38 cellular contexts compared by ENCODE assay signal in the genomic region with DNA sequence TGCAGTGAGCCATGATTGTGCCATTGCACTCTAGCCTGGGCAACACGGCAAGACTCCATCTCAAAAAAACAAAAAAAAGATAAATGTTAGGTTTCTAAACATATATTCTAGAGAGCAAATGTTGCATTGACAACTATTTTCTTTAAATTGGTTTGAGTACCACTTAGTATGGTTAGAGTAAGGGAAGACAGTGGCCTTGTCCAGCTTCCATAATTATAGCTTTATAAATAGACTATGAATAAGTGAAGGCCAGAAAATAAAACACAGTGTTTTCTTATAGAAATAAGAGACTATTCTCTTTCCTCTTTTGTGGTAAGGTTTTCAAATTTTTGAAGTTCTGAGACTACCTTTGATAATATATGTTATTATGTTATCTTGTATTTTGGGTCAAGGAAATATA.
"Had no signal": no experiment of that assay in that cellular context is flagged by ENCODE, and none has a peak within 500 bp of the region (broad histone marks: within the 10 kb centered on the region; RNA-seq: fewer than 3 reads in every experiment).

No MANE protein-coding gene starts in this region.

- H3K4me3 Mint-ChIP-seq: activated naive CD4-positive, alpha-beta T cell treated with anti-CD3 and anti-CD28 coated beads for 36 hours; activated naive CD4-positive, alpha-beta T cell treated with anti-CD3 and anti-CD28 coated beads, Interleukin-2, amount 10 ng/mL, durations not matched to agents 7 days and 5 days; activated naive CD4-positive, alpha-beta T cell treated with anti-CD3 and anti-CD28 coated beads, Interleukin-2, amount 50 U/mL, for 24 hours; activated naive CD8-positive, alpha-beta T cell; activated naive CD8-positive, alpha-beta T cell treated with anti-CD3 and anti-CD28 coated beads for 36 hours; activated naive CD8-positive, alpha-beta T cell treated with anti-CD3 and anti-CD28 coated beads, Interleukin-2, amount 10 ng/mL, durations not matched to agents 7 days and 5 days; activated naive CD8-positive, alpha-beta T cell treated with anti-CD3 and anti-CD28 coated beads, Interleukin-2, amount 50 U/mL, for 24 hours; activated T-cell treated with anti-CD3 and anti-CD28 coated beads, Interleukin-2, amount 50 U/mL, for 24 hours; activated T-cell treated with anti-CD3 and anti-CD28 coated beads, Interleukin-2, amount 50 U/mL, for 4 hours; activated T-cell treated with anti-CD3 and anti-CD28 coated beads, Interleukin-2, amount 50 U/mL, for 72 hours; activated T-helper 1 cell treated with anti-CD3 and anti-CD28 coated beads, Interleukin-12 subunit alpha, Interleukin-12 subunit beta, Interleukin-2, Interleukin-4 antibody, amounts not matched to agents 30 ng/mL and 10 ng/mL and 1 ng/mL, durations not matched to agents 14 hours and 24 hours and 36 hours; activated T-helper 17 cell treated with anti-CD3 and anti-CD28 coated beads, Interleukin-2, amount 50 U/mL, for 72 hours; brain; central memory CD8-positive, alpha-beta T cell had no signal

- H3K4me1 Mint-ChIP-seq: activated naive CD4-positive, alpha-beta T cell treated with anti-CD3 and anti-CD28 coated beads, Interleukin-2, amount 10 ng/mL, durations not matched to agents 7 days and 5 days; activated naive CD8-positive, alpha-beta T cell treated with anti-CD3 and anti-CD28 coated beads for 36 hours; activated naive CD8-positive, alpha-beta T cell treated with anti-CD3 and anti-CD28 coated beads, Interleukin-2, amount 10 ng/mL, durations not matched to agents 7 days and 5 days; activated naive CD8-positive, alpha-beta T cell treated with anti-CD3 and anti-CD28 coated beads, Interleukin-2, amount 50 U/mL, for 24 hours; activated T-helper 17 cell treated with anti-CD3 and anti-CD28 coated beads, Interleukin-2, amount 50 U/mL, for 72 hours had no signal

- H3K27ac Mint-ChIP-seq: activated naive CD4-positive, alpha-beta T cell treated with anti-CD3 and anti-CD28 coated beads for 36 hours; activated naive CD4-positive, alpha-beta T cell treated with anti-CD3 and anti-CD28 coated beads, Interleukin-2, amount 10 ng/mL, durations not matched to agents 7 days and 5 days; activated naive CD4-positive, alpha-beta T cell treated with anti-CD3 and anti-CD28 coated beads, Interleukin-2, amount 50 U/mL, for 24 hours; activated naive CD4-positive, alpha-beta T cell treated with anti-CD3 and anti-CD28 coated beads, Interleukin-2, amount 50 U/mL, for 72 hours; activated naive CD8-positive, alpha-beta T cell; activated naive CD8-positive, alpha-beta T cell treated with anti-CD3 and anti-CD28 coated beads for 36 hours; activated naive CD8-positive, alpha-beta T cell treated with anti-CD3 and anti-CD28 coated beads, Interleukin-2, amount 10 ng/mL, durations not matched to agents 7 days and 5 days; activated naive CD8-positive, alpha-beta T cell treated with anti-CD3 and anti-CD28 coated beads, Interleukin-2, amount 50 U/mL, for 24 hours; activated T-cell treated with anti-CD3 and anti-CD28 coated beads, Interleukin-2, amount 50 U/mL, for 24 hours; activated T-cell treated with anti-CD3 and anti-CD28 coated beads, Interleukin-2, amount 50 U/mL, for 72 hours; activated T-helper 1 cell treated with anti-CD3 and anti-CD28 coated beads, Interleukin-12 subunit alpha, Interleukin-12 subunit beta, Interleukin-2, Interleukin-4 antibody, amounts not matched to agents 30 ng/mL and 10 ng/mL and 1 ng/mL, durations not matched to agents 14 hours and 24 hours and 36 hours; activated T-helper 17 cell treated with anti-CD3 and anti-CD28 coated beads, Interleukin-2, amount 50 U/mL, for 72 hours; activated T-helper 2 cell treated with anti-CD3 and anti-CD28 coated beads, Interferon-gamma antibody, Interleukin-2, Interleukin-4, amounts not matched to agents 10 μg/mL and 5 μg/mL and 100 μg/mL, durations not matched to agents 14 hours and 24 hours and 36 hours had no signal

- H3K27ac ChIP-seq: adrenal gland, ascending aorta, body of pancreas, brain microvascular endothelial cell, breast epithelium, cardiac muscle cell had no signal

- DNase-seq: activated effector memory CD4-positive, alpha-beta T cell treated with anti-CD3 and anti-CD28 coated beads, Interleukin-2, amount 50 U/mL, for 16 hours; activated effector memory CD4-positive, alpha-beta T cell treated with Interleukin-2 at 50 U/mL for 16 hours; activated gamma-delta T cell; activated gamma-delta T cell treated with Interleukin-2 at 50 U/mL for 16 hours; activated naive CD4-positive, alpha-beta T cell; activated naive CD4-positive, alpha-beta T cell treated with anti-CD3 and anti-CD28 coated beads for 36 hours; activated naive CD4-positive, alpha-beta T cell treated with anti-CD3 and anti-CD28 coated beads, Interleukin-2, amount 10 ng/mL, durations not matched to agents 7 days and 5 days; activated naive CD4-positive, alpha-beta T cell treated with anti-CD3 and anti-CD28 coated beads, Interleukin-2, amount 50 U/mL, for 16 hours; activated naive CD4-positive, alpha-beta T cell treated with Interleukin-2 at 50 U/mL for 16 hours; activated naive CD8-positive, alpha-beta T cell treated with anti-CD3 and anti-CD28 coated beads for 36 hours; activated naive CD8-positive, alpha-beta T cell treated with anti-CD3 and anti-CD28 coated beads, Interleukin-2, amount 10 ng/mL, durations not matched to agents 7 days and 5 days; activated naive CD8-positive, alpha-beta T cell treated with anti-CD3 and anti-CD28 coated beads, Interleukin-2, amount 50 U/mL, for 24 hours; activated T-cell treated with anti-CD3 and anti-CD28 coated beads, Interleukin-2, amount 50 U/mL, for 1 hour; activated T-cell treated with anti-CD3 and anti-CD28 coated beads, Interleukin-2, amount 50 U/mL, for 24 hours; activated T-cell treated with anti-CD3 and anti-CD28 coated beads, Interleukin-2, amount 50 U/mL, for 4 hours; activated T-cell treated with anti-CD3 and anti-CD28 coated beads, Interleukin-2, amount 50 U/mL, for 48 hours; activated T-cell treated with anti-CD3 and anti-CD28 coated beads, Interleukin-2, amount 50 U/mL, for 72 hours; adrenal gland; amniotic stem cell; amygdala; anterior cingulate cortex; aorta; body of pancreas; brain microvascular endothelial cell; caudate nucleus; central memory CD4-positive, alpha-beta T cell; cerebellar nuclear complex had no signal

- ATAC-seq: activated naive CD4-positive, alpha-beta T cell treated with anti-CD3 and anti-CD28 coated beads, Interleukin-2, amount 50 U/mL, for 72 hours; activated naive CD8-positive, alpha-beta T cell treated with anti-CD3 and anti-CD28 coated beads, Interleukin-2, amount 50 U/mL, for 24 hours; activated T-cell treated with anti-CD3 and anti-CD28 coated beads, Interleukin-2, amount 50 U/mL, for 4 hours; activated T-cell treated with anti-CD3 and anti-CD28 coated beads, Interleukin-2, amount 50 U/mL, for 72 hours; activated T-helper 17 cell treated with anti-CD3 and anti-CD28 coated beads, Interleukin-2, amount 50 U/mL, for 72 hours; body of pancreas had no signal

- H3K4me3 ChIP-seq: adrenal gland, ascending aorta, body of pancreas, breast epithelium, cardiac muscle cell had no signal

- H3K9me3 ChIP-seq: adrenal gland, ascending aorta, body of pancreas, breast epithelium had no signal

- H3K27me3 ChIP-seq: adrenal gland, ascending aorta, body of pancreas, brain microvascular endothelial cell, breast epithelium, cardiac muscle cell had no signal

- H3K27me3 Mint-ChIP-seq: activated naive CD4-positive, alpha-beta T cell treated with anti-CD3 and anti-CD28 coated beads, Interleukin-2, amount 10 ng/mL, durations not matched to agents 7 days and 5 days; activated naive CD4-positive, alpha-beta T cell treated with anti-CD3 and anti-CD28 coated beads, Interleukin-2, amount 50 U/mL, for 24 hours; activated naive CD8-positive, alpha-beta T cell; activated naive CD8-positive, alpha-beta T cell treated with anti-CD3 and anti-CD28 coated beads for 36 hours; activated naive CD8-positive, alpha-beta T cell treated with anti-CD3 and anti-CD28 coated beads, Interleukin-2, amount 10 ng/mL, durations not matched to agents 7 days and 5 days; activated naive CD8-positive, alpha-beta T cell treated with anti-CD3 and anti-CD28 coated beads, Interleukin-2, amount 50 U/mL, for 24 hours; activated T-cell treated with anti-CD3 and anti-CD28 coated beads, Interleukin-2, amount 50 U/mL, for 24 hours; activated T-helper 17 cell treated with anti-CD3 and anti-CD28 coated beads, Interleukin-2, amount 50 U/mL, for 72 hours; brain; central memory CD8-positive, alpha-beta T cell had no signal

- H3K4me1 ChIP-seq: breast epithelium had no signal

- H3K9me3 Mint-ChIP-seq: activated naive CD4-positive, alpha-beta T cell treated with anti-CD3 and anti-CD28 coated beads for 36 hours; activated naive CD4-positive, alpha-beta T cell treated with anti-CD3 and anti-CD28 coated beads, Interleukin-2, amount 10 ng/mL, durations not matched to agents 7 days and 5 days; activated naive CD4-positive, alpha-beta T cell treated with anti-CD3 and anti-CD28 coated beads, Interleukin-2, amount 50 U/mL, for 24 hours; activated naive CD4-positive, alpha-beta T cell treated with anti-CD3 and anti-CD28 coated beads, Interleukin-2, amount 50 U/mL, for 72 hours; activated naive CD8-positive, alpha-beta T cell treated with anti-CD3 and anti-CD28 coated beads for 36 hours; activated naive CD8-positive, alpha-beta T cell treated with anti-CD3 and anti-CD28 coated beads, Interleukin-2, amount 50 U/mL, for 24 hours; activated T-cell treated with anti-CD3 and anti-CD28 coated beads, Interleukin-2, amount 50 U/mL, for 24 hours; activated T-cell treated with anti-CD3 and anti-CD28 coated beads, Interleukin-2, amount 50 U/mL, for 4 hours; activated T-cell treated with anti-CD3 and anti-CD28 coated beads, Interleukin-2, amount 50 U/mL, for 72 hours; activated T-helper 1 cell treated with anti-CD3 and anti-CD28 coated beads, Interleukin-12 subunit alpha, Interleukin-12 subunit beta, Interleukin-2, Interleukin-4 antibody, amounts not matched to agents 30 ng/mL and 10 ng/mL and 1 ng/mL, durations not matched to agents 14 hours and 24 hours and 36 hours; activated T-helper 17 cell treated with anti-CD3 and anti-CD28 coated beads, Interleukin-2, amount 50 U/mL, for 72 hours; activated T-helper 2 cell treated with anti-CD3 and anti-CD28 coated beads, Interferon-gamma antibody, Interleukin-2, Interleukin-4, amounts not matched to agents 10 μg/mL and 5 μg/mL and 100 μg/mL, durations not matched to agents 14 hours and 24 hours and 36 hours; brain; central memory CD8-positive, alpha-beta T cell had no signal
